ENCODE assay signal across 8 cellular contexts in the genomic region with DNA sequence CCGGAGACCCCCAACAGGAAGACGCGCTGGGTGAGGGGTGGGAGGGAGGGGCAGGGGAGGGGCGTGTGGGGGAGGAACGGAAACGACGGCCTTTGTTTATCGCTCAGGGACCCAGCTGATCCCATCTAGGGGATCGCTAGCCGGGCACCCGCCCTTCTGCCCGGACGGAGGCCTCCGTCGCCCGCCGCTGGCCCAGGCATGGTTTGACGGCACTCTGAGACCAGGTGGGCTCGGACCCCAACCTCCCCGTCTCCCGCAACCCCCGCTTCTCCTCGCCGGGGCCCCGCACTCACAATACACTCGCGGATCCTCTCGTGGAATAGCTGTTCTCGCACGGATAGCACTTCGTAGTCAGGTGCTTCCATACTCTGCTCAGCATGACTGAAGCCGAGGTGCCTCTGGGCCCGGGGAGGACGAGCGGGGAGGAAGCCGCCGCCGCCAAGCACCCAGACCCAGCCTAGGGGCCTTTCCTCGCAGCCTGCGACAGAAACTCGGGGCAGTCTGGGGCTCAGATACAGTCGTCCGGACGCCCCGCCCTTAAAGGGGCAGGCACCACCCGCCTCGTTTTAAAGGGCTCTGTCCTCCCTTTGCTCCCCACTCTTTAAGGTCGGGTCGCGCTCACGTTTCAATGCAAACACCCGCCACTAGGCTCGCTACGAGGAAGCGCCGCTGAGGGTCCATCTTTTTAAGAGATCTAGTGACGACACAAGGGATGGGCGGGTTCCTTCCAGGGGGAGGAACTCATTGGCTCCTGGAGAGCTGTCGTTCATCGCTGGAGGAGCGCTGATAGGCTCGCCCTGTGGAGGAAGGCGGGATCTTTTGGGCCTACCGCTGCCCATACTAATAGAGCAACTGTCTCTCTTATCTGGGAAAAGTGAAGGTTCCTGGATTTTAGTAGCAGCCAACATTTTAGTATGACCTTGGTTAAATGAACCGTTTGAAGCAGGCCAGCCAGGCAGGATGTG. TPM values are rescaled to one million over a fixed set of nuclear protein-coding genes. Genes with fewer than 3 reads are reported as not detected.
DNase-seq lines count a peak whose midpoint lies in the region; ATAC-seq, FAIRE-seq and TF ChIP-seq lines count a peak whose summit lies in the region.

A gene with protein sequence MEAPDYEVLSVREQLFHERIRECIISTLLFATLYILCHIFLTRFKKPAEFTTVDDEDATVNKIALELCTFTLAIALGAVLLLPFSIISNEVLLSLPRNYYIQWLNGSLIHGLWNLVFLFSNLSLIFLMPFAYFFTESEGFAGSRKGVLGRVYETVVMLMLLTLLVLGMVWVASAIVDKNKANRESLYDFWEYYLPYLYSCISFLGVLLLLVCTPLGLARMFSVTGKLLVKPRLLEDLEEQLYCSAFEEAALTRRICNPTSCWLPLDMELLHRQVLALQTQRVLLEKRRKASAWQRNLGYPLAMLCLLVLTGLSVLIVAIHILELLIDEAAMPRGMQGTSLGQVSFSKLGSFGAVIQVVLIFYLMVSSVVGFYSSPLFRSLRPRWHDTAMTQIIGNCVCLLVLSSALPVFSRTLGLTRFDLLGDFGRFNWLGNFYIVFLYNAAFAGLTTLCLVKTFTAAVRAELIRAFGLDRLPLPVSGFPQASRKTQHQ (minus strand): TSS at position 657 of the 965 bp plus-strand sequence. CDS start 292 bp downstream, at position 365.

- no peaks in the 10 kb centered on the region for H3K36me3 Mint-ChIP-seq in type B pancreatic cell

- peak; percentile 98 for ATAC-seq in HG02852 (IDR thresholded peaks at IDR 0.05; ENCODE audit: unreplicated experiment)

- H3K4me1 Mint-ChIP-seq in type B pancreatic cell (ENCODE audit: unreplicated experiment): peaks cover 28% of the 10 kb centered on the region

- H3K9me3 Mint-ChIP-seq in type B pancreatic cell: no peaks in the 10 kb centered on the region

- H3K4me3 ChIP-seq in adrenal gland: peak within 1 kb of the TSS; percentile 9 to 93 (median 82)

- H3K27ac Mint-ChIP-seq in type B pancreatic cell: peak within 1 kb of the TSS; percentile 98

- H3K27me3 Mint-ChIP-seq in type B pancreatic cell: no peaks in the 10 kb centered on the region

- peak; percentile 96 for DNase-seq in GM12892 (ENCODE audit: insufficient read length)
- peak; percentile 99 for DNase-seq in NCI-H146 (lab: John Stamatoyannopoulos, UW)
- peak; percentile 88 to 98 (median 94) for DNase-seq in T-helper 1 cell
- peak; percentile 96 to 99 (median 98) for DNase-seq in adrenal gland
- peak; percentile 98 for DNase-seq in cardiac septum (ENCODE audit: low spot score)
- peak; percentile 99 for DNase-seq in pons (ENCODE audit: low spot score)
- DNase-seq in type B pancreatic cell (ENCODE audit: extremely low spot score, unreplicated experiment): peak; percentile 94

- H3K4me1 ChIP-seq in adrenal gland (replicated peaks in 1 of 2): peaks cover 25 to 45% of the 10 kb centered on the region in 2 donors

- TF ChIP-seq POLR2A in GM12892 (IDR thresholded peaks at IDR 0.05; ENCODE audit: low read depth, low read length) (peak; percentile 74; the same call in 1 of the 2 replicates), adrenal gland (IDR thresholded peaks at IDR 0.05) (peak; percentile 75 to 92)

- TF ChIP-seq CTCF in adrenal gland (IDR thresholded peaks at IDR 0.05) (peak; percentile 13 to 68 (median 48)), type B pancreatic cell (conservative IDR thresholded peaks at IDR 0.05) (peak; percentile 75)

- H3K27ac ChIP-seq in adrenal gland: peak within 1 kb of the TSS; percentile 42 to 97 (median 97)

- peak; percentile 90 for FAIRE-seq in GM12892 (lab: Jason Lieb, UNC)

- peaks cover 0 to 14% of the 10 kb centered on the region in 2 donors for H3K36me3 ChIP-seq in adrenal gland (replicated peaks in 1 of 2)

- WGBS in adrenal gland, 4 donors: 0 to 1% (median 1%) methylated on average over 3 to 65 of the region's 65 CpGs

- peak within 1 kb of the TSS; percentile 99 for H3K4me3 Mint-ChIP-seq in type B pancreatic cell

- intact Hi-C loops in adrenal gland (cut with DNase I): no loop called here
- intact Hi-C loops in cardiac septum (cut with DNase I): no loop called here

- H3K9me3 ChIP-seq in adrenal gland (replicated peaks in 1 of 3): no peaks in the 10 kb centered on the region

- H3K27me3 ChIP-seq in adrenal gland: no peaks in the 10 kb centered on the region

RNA-seq across cellular contexts. Expression of the gene that starts here (rescaled TPM):
- polyA plus RNA-seq in GM12892 (2012; ENCODE audit: missing spikeins): 28.0 TPM
- total RNA-seq in adrenal gland (10 to 100 TPM; 20.6 to 97.7 (median 74.3) TPM), cardiac septum (33.3 TPM), type B pancreatic cell (ENCODE audit: low replicate concordance) (101 and 105 TPM in 2 replicates)
- polyA plus RNA-seq in adrenal gland: 100 to 1,000 TPM in 2 of 3 donors, 10 to 100 TPM in 1; 30.3 to 136 (median 121) TPM

Comparison
In these comparisons a context has a peak if more than half of its experiments do, and no peak if none do; other contexts are left out.
1. Peak in every context shown above with its lines: DNase-seq, ATAC-seq, H3K4me3 ChIP-seq and H3K27ac ChIP-seq.